In the genomic region with DNA sequence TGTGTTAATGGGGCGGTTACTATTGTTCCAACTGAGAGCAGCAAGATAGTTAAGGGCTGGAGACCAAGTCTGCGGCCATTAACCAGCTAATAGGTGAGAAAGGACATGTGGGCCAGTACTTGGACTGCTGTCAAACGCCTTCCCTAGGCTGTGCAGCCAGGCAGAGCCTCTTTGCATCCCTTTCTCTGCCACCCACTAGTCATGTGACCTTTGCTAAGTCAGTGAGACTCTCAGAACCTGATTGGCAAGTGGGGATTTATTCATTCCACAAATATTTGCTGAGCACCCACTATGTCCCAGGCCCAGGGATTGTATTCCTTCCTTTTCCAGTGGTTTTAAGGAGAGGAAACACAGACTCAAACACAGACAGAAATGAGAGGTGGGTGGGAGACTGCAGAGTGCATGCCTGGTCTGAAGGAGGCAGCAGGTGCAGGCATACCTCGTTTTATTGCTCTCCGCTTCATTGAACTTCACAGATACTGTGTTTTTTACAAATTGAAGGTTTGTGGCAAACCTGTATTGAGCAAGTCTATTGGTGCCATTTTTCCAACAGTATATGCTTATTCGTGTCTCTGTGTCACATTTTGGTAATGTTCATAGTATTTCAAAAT, we compare ENCODE assay signal across 9 cellular contexts.
A peak's percentile ranks its signal among the peaks of the same experiment; 100 is the strongest.
DNase-seq lines count a peak whose midpoint lies in the region; ATAC-seq and TF ChIP-seq lines count a peak whose summit lies in the region.
"Had no signal": no experiment of that assay in that cellular context is flagged by ENCODE, and none has a peak within 500 bp of the region (broad histone marks: within the 10 kb centered on the region; RNA-seq: fewer than 3 reads in every experiment).

No MANE protein-coding gene starts in this region.

- H3K9me2 ChIP-seq in Karpas-422 (replicated peaks; ENCODE audit: insufficient read depth, low read length) = no peaks in the 10 kb centered on the region

- H3K79me2 ChIP-seq in Karpas-422 (ENCODE audit: low read length) = no peaks in the 10 kb centered on the region

- DNase-seq in T47D (ENCODE audit: low read depth in 1 of 2, low spot score in 1 of 2) (peak; percentile 52 to 87), MCF 10A (ENCODE audit: unreplicated experiment) (no peak), Karpas-422 (peak; percentile 75), brain microvascular endothelial cell (peak; percentile 1), thyroid gland (peak; percentile 85 to 90), NCI-H446 (lab: John Stamatoyannopoulos, UW) (no peak), middle frontal gyrus (ENCODE audit: extremely low spot score, low spot score) (no peak)

- H3K9me3 ChIP-seq in Karpas-422 (ENCODE audit: low read length) (no peaks in the 10 kb centered on the region), thyroid gland (no peaks in the 10 kb centered on the region)

- H3K36me3 Mint-ChIP-seq in MCF 10A (ENCODE audit: insufficient read depth, unreplicated experiment) = no peaks in the 10 kb centered on the region

- H3K9ac ChIP-seq in Karpas-422 (ENCODE audit: low read length) = peak overlapping the region; percentile 36; the same call in 1 of the 2 replicates

- no peaks in the 10 kb centered on the region for H3K9me3 Mint-ChIP-seq in MCF 10A (ENCODE audit: unreplicated experiment)

- H3K4me3 ChIP-seq in Karpas-422 (ENCODE audit: low read length) = peak overlapping the region; percentile 50; the same call in 1 of the 2 replicates
- H3K4me3 ChIP-seq in brain microvascular endothelial cell (ENCODE audit: low read depth, low read length) = no peak overlapping the region
- H3K4me3 ChIP-seq in thyroid gland (replicated peaks in 1 of 3) = no peak overlapping the region

- no peak overlapping the region for H2AFZ ChIP-seq in Karpas-422 (ENCODE audit: low read length)

- CTCF ChIA-PET in MCF 10A (lab: Yijun Ruan, JAX) = interaction anchor here (0.7 to 1.3 kb wide), 3 partner anchors 17 to 286 kb away, joined by 3 to 4 read pairs (median 4); no protein-coding TSS in a partner anchor

- no TSS peak for BruUV-seq in MCF 10A (replicated peaks; lab: Mats Ljungman, UMichigan)

- no peak overlapping the region for H3K4me3 Mint-ChIP-seq in MCF 10A (ENCODE audit: unreplicated experiment)
- H3K4me3 Mint-ChIP-seq: activated T-helper 17 cell treated with anti-CD3 and anti-CD28 coated beads, Interleukin-2, amount 50 U/mL, for 72 hours had no signal

- in situ Hi-C loops in T47D (cut with HindIII; ENCODE audit: low pct_unique_long_range_greater_than_20kb, low sequenced_read_pairs) (no loop called here), brain microvascular endothelial cell (cut with HindIII; ENCODE audit: low pct_ligation_motif_present, low sequenced_read_pairs) (no loop called here)

- peaks cover 36% of the 10 kb centered on the region for H3K4me1 ChIP-seq in Karpas-422 (ENCODE audit: low read length)
- H3K4me1 ChIP-seq in thyroid gland = peaks cover 9 to 18% of the 10 kb centered on the region in 2 donors

- no peaks in the 10 kb centered on the region for H3K4me1 Mint-ChIP-seq in MCF 10A (ENCODE audit: insufficient read depth, unreplicated experiment)
- H3K4me1 Mint-ChIP-seq: activated T-helper 17 cell treated with anti-CD3 and anti-CD28 coated beads, Interleukin-2, amount 50 U/mL, for 72 hours had no signal

- no peak for ATAC-seq in HG03097 (IDR thresholded peaks at IDR 0.05; ENCODE audit: low FRiP score, unreplicated experiment)
- ATAC-seq: activated T-helper 17 cell treated with anti-CD3 and anti-CD28 coated beads, Interleukin-2, amount 50 U/mL, for 72 hours had no signal

- H3K27ac Mint-ChIP-seq in MCF 10A (ENCODE audit: low read depth, unreplicated experiment) = no peak overlapping the region
- H3K27ac Mint-ChIP-seq: activated T-helper 17 cell treated with anti-CD3 and anti-CD28 coated beads, Interleukin-2, amount 50 U/mL, for 72 hours had no signal

- intact Hi-C loops in MCF 10A (cut with micrococcal nuclease) (no loop called here), thyroid gland (cut with DNase I) (no loop called here)

- WGBS in thyroid gland, 2 donors = 58 to 60% methylated on average over 6 of the region's 6 CpGs

- POLR2A ChIA-PET in MCF 10A (lab: Yijun Ruan, JAX) = no interaction called here

- H3K27me3 ChIP-seq in Karpas-422 (ENCODE audit: low read length) = no peaks in the 10 kb centered on the region
- H3K27me3 ChIP-seq in brain microvascular endothelial cell (replicated peaks) = no peaks in the 10 kb centered on the region
- H3K27me3 ChIP-seq in thyroid gland = no peaks in the 10 kb centered on the region

- no peaks in the 10 kb centered on the region for H3K36me3 ChIP-seq in Karpas-422 (ENCODE audit: insufficient read depth, low read length)
- H3K36me3 ChIP-seq in brain microvascular endothelial cell (replicated peaks) = no peaks in the 10 kb centered on the region
- H3K36me3 ChIP-seq in thyroid gland = no peaks in the 10 kb centered on the region

- H3K27ac ChIP-seq in Karpas-422 (ENCODE audit: low read length) = peak overlapping the region; percentile 85
- H3K27ac ChIP-seq in brain microvascular endothelial cell = no peak overlapping the region
- H3K27ac ChIP-seq in thyroid gland = peak overlapping the region; percentile 49 to 52 (median 50)

- H3K27me3 Mint-ChIP-seq in MCF 10A (ENCODE audit: insufficient read depth, unreplicated experiment) = peaks cover 12% of the 10 kb centered on the region

- TF ChIP-seq POLR2A in thyroid gland (IDR thresholded peaks at IDR 0.05) = no peak

- TF ChIP-seq CTCF in MCF 10A (IDR thresholded peaks at IDR 0.05; ENCODE audit: unreplicated experiment) (no peak), brain microvascular endothelial cell (IDR thresholded peaks at IDR 0.05; ENCODE audit: low read depth, low read length, missing control alignments) (no peak), thyroid gland (IDR thresholded peaks at IDR 0.05) (peak in 3 of 6 experiments; percentile 14 to 20 (median 17))

- peak overlapping the region; percentile 74 for H3K4me2 ChIP-seq in Karpas-422 (ENCODE audit: low read depth, low read length, poor library complexity, severe bottlenecking)

- H4K20me1 ChIP-seq in Karpas-422 (ENCODE audit: insufficient read depth, low read depth, low read length) = no peaks in the 10 kb centered on the region

Comparison
In these comparisons a context has a peak if more than half of its experiments do, and no peak if none do; other contexts are left out.
1. DNase-seq: peak in T47D (2 of 2), Karpas-422 (single experiment), brain microvascular endothelial cell (single experiment) and thyroid gland (2 of 2); none in MCF 10A (single experiment), NCI-H446 (0 of 2) and middle frontal gyrus (single experiment).